8 cellular contexts compared by ENCODE assay signal in the genomic region with DNA sequence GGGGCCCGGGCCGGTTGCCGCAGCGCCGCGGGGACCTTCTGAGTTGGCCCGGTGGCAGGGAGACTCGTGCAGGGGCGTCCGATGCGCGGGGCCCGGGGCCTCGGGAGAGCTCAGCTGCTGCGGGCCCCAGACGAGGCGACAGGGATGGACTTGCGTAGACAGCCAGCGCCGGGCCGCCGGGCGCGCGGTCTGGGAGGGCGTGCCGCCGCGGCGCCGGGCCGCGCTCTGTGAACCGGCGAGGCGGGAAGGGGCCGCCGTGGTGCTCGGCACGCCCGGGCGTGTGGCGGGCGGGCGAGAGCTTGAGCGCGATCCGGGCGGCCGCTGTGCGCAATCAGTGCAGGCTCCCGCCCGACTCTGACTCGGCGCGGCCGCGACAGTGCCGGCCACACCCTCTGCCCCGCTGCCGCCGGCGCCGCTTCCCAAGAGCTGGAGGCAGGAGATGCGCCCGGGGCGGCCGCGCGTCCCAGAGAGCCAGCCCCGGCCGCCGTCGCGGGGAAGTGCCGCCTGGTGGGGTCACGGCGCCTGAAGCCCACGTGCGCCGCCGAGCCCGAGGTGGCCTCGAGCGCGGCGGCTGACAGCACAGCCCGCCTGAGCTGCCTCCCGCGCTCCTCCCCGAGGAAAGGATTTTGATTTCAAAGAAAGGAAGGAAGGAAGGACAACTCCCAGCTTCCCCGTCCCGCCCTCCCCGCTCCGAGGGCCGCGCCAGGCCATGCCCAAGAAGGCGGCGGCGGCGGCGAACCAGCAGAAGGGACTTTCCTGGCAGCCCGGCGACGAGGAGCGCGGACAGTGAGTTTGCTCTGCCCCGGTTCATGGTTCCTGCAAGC. TPM values are rescaled to one million over a fixed set of nuclear protein-coding genes. Genes with fewer than 3 reads are reported as not detected.
DNase-seq lines count a peak whose midpoint lies in the region; ATAC-seq and TF ChIP-seq lines count a peak whose summit lies in the region.

No MANE protein-coding gene starts in this region.

- peaks cover 36% of the 10 kb centered on the region for H3K4me1 ChIP-seq in ACC112 (ENCODE audit: control insufficient read depth, insufficient read depth, low read length, unreplicated experiment)
- H3K4me1 ChIP-seq in OCI-LY7 (ENCODE audit: insufficient read depth, low read length, poor library complexity, severe bottlenecking): peaks cover 31% of the 10 kb centered on the region
- H3K4me1 ChIP-seq in foreskin keratinocyte: peaks cover 11% of the 10 kb centered on the region
- peaks cover 11% of the 10 kb centered on the region for H3K4me1 ChIP-seq in neuron (ENCODE audit: insufficient read depth, low read length)
- peaks cover 51% of the 10 kb centered on the region for H3K4me1 ChIP-seq in vagina

- peak; percentile 51 for DNase-seq in OCI-LY7 (ENCODE audit: low spot score)
- DNase-seq in activated effector memory CD4-positive, alpha-beta T cell treated with anti-CD3 and anti-CD28 coated beads, Interleukin-2, amount 50 U/mL, for 16 hours: peak; percentile 84
- peak in 1 of 2 donors; percentile 47 for DNase-seq in foreskin keratinocyte
- no peak for DNase-seq in vagina (ENCODE audit: extremely low spot score in 2 of 2)

- peak; percentile 47 for ATAC-seq in GM18511 (IDR thresholded peaks at IDR 0.05; ENCODE audit: unreplicated experiment)
- peak; percentile 33 for ATAC-seq in HG02943 (IDR thresholded peaks at IDR 0.05; ENCODE audit: low read depth, unreplicated experiment)
- ATAC-seq in foreskin keratinocyte: peak; percentile 79

- no TSS peak for BruUV-seq in OCI-LY7 (replicated peaks; lab: Mats Ljungman, UMichigan)

- intact Hi-C loops in OCI-LY7 (cut with micrococcal nuclease; ENCODE audit: unreplicated experiment) (loop anchor here (10.0 kb wide), 1 partner anchor 1043 kb away; a partner anchor contains a TSS), vagina (cut with DNase I) (no loop called here)

- POLR2A ChIA-PET in OCI-LY7 (lab: Charles Lee): interaction anchor here (0.5 to 4.1 kb wide), 7 partner anchors 8 to 24 kb away, joined by 3 to 24 read pairs (median 5); no protein-coding TSS in a partner anchor

- H3K36me3 ChIP-seq in ACC112 (ENCODE audit: insufficient read depth, low read length) (peaks cover 11% of the 10 kb centered on the region), OCI-LY7 (ENCODE audit: insufficient read depth, low read length) (peaks cover 19% of the 10 kb centered on the region), neuron (ENCODE audit: insufficient read depth, low read length) (peaks cover 21% of the 10 kb centered on the region), vagina (peaks cover 0 to 17% of the 10 kb centered on the region in 2 donors)

- no peaks in the 10 kb centered on the region for H3K27me3 ChIP-seq in ACC112 (ENCODE audit: insufficient read depth, low read length)
- H3K27me3 ChIP-seq in foreskin keratinocyte: no peaks in the 10 kb centered on the region
- H3K27me3 ChIP-seq in neuron (ENCODE audit: insufficient read depth, low read length): no peaks in the 10 kb centered on the region
- no peaks in the 10 kb centered on the region for H3K27me3 ChIP-seq in vagina

- H2AFZ ChIP-seq in ACC112 (ENCODE audit: low read length, unreplicated experiment) (peak overlapping the region; percentile 91), OCI-LY7 (ENCODE audit: low read length) (peak overlapping the region; percentile 67; the same call in 1 of the 2 replicates), neuron (ENCODE audit: low read depth, low read length) (peak overlapping the region; percentile 100)

- H3K27ac ChIP-seq in ACC112 (ENCODE audit: low read depth, low read length): peak overlapping the region; percentile 71
- peak overlapping the region; percentile 65 for H3K27ac ChIP-seq in OCI-LY7 (ENCODE audit: low read depth, low read length, poor library complexity, severe bottlenecking)
- H3K27ac ChIP-seq in foreskin keratinocyte: peak overlapping the region; percentile 82
- peak overlapping the region; percentile 97 for H3K27ac ChIP-seq in vagina

- TF ChIP-seq CTCF in OCI-LY7 (conservative IDR thresholded peaks at IDR 0.05; ENCODE audit: low read length) (no peak), foreskin keratinocyte (conservative IDR thresholded peaks at IDR 0.05) (no peak), vagina (IDR thresholded peaks at IDR 0.05) (no peak)

- TF ChIP-seq POLR2A in vagina (IDR thresholded peaks at IDR 0.05): no peak

- CTCF ChIA-PET in OCI-LY7 (lab: Charles Lee; ENCODE audit: unreplicated experiment): interaction anchor here (0.7 kb wide), 1 partner anchor 22 kb away, joined by 4 read pairs; no protein-coding TSS in a partner anchor

- H3K4me2 ChIP-seq in OCI-LY7 (ENCODE audit: low read length): peak overlapping the region; percentile 91

- H3K4me3 ChIP-seq in ACC112 (ENCODE audit: low read depth, low read length) (peak overlapping the region; percentile 93), OCI-LY7 (ENCODE audit: low read depth, low read length, poor library complexity, severe bottlenecking) (peak overlapping the region; percentile 77), neuron (ENCODE audit: low read length) (peak overlapping the region; percentile 85), vagina (peak overlapping the region; percentile 82 to 96)

- H3K9me2 ChIP-seq in OCI-LY7 (ENCODE audit: insufficient read depth, low read length): no peaks in the 10 kb centered on the region

- peaks cover 55% of the 10 kb centered on the region for H3K79me2 ChIP-seq in ACC112 (ENCODE audit: control insufficient read depth, insufficient read depth, low read length, unreplicated experiment)
- peaks cover 15% of the 10 kb centered on the region; the same call in 1 of the 2 replicates for H3K79me2 ChIP-seq in OCI-LY7 (ENCODE audit: insufficient read depth, low read depth, low read length)

- H4K20me1 ChIP-seq in OCI-LY7 (ENCODE audit: insufficient read depth, low read length): peaks cover 23% of the 10 kb centered on the region

- no peaks in the 10 kb centered on the region for H3K9me3 ChIP-seq in OCI-LY7 (ENCODE audit: low read length)
- peaks cover 12% of the 10 kb centered on the region for H3K9me3 ChIP-seq in neuron (ENCODE audit: low read length)
- H3K9me3 ChIP-seq in vagina: no peaks in the 10 kb centered on the region

RNA-seq across cellular contexts. Expression of a gene that starts 0.7 kb away (rescaled TPM):
- total RNA-seq in OCI-LY7 (2014; rRNA removed; shearing (Covaris generic)): 17.0 and 19.9 TPM in 2 replicates
- total RNA-seq in OCI-LY7 (2022): 17.4 and 17.5 TPM in 2 replicates
- total RNA-seq in foreskin keratinocyte: 11.5 and 12.4 TPM in 2 replicates
- 7.4 and 8.1 TPM in 2 replicates for polyA plus RNA-seq in foreskin keratinocyte
- 28.0 TPM for total RNA-seq in vagina

RNA-seq across cellular contexts. Expression of a gene that starts 11.8 kb away (rescaled TPM):
- 14.9 and 17.3 TPM in 2 replicates for total RNA-seq in OCI-LY7 (2014; rRNA removed; shearing (Covaris generic))
- 27.7 and 27.9 TPM in 2 replicates for total RNA-seq in OCI-LY7 (2022)
- total RNA-seq in foreskin keratinocyte: 31.0 and 32.4 TPM in 2 replicates
- 27.1 and 29.9 TPM in 2 replicates for polyA plus RNA-seq in foreskin keratinocyte
- 17.9 TPM for total RNA-seq in vagina

Comparison
In these comparisons a context has a peak if more than half of its experiments do, and no peak if none do; other contexts are left out.
1. DNase-seq: peak in OCI-LY7 (single experiment) and activated effector memory CD4-positive, alpha-beta T cell treated with anti-CD3 and anti-CD28 coated beads, Interleukin-2, amount 50 U/mL, for 16 hours (single experiment); none in vagina (0 of 2).
2. Peak in every context shown above with its lines, with median percentiles within 50 percentile points of each other: H2AFZ ChIP-seq, H3K27ac ChIP-seq, H3K4me3 ChIP-seq and ATAC-seq.